In genomic region chr16:87806608-87807546, GRCh38 we compare ENCODE assay signal across 8 cellular contexts. TPM values are rescaled to one million over a fixed set of nuclear protein-coding genes. Genes with fewer than 3 reads are reported as not detected.
DNase-seq lines count a peak whose midpoint lies in the region; ATAC-seq and TF ChIP-seq lines count a peak whose summit lies in the region.

No MANE protein-coding gene starts in this region.

- no peaks in the 10 kb centered on the region for H3K27me3 ChIP-seq in BLaER1

- H3K9ac ChIP-seq in BLaER1, result peak overlapping the region; percentile 88

- H4K20me1 ChIP-seq in BLaER1, result no peaks in the 10 kb centered on the region

- H3K4me3 Mint-ChIP-seq in activated T-cell treated with anti-CD3 and anti-CD28 coated beads, Interleukin-2, amount 50 U/mL, for 4 hours, result peak overlapping the region; percentile 88

- H3K4me3 ChIP-seq in BLaER1 (peak overlapping the region; percentile 64), fibroblast of mammary gland (ENCODE audit: control insufficient read depth, low read depth, low read length) (peak overlapping the region; percentile 35)

- H3K9me3 ChIP-seq in BLaER1, result no peaks in the 10 kb centered on the region

- no peaks in the 10 kb centered on the region for H3K9me3 Mint-ChIP-seq in activated T-cell treated with anti-CD3 and anti-CD28 coated beads, Interleukin-2, amount 50 U/mL, for 4 hours

- peaks cover 30% of the 10 kb centered on the region for H3K4me1 Mint-ChIP-seq in activated T-cell treated with anti-CD3 and anti-CD28 coated beads, Interleukin-2, amount 50 U/mL, for 4 hours (ENCODE audit: low read depth)

- H3K36me3 Mint-ChIP-seq in activated T-cell treated with anti-CD3 and anti-CD28 coated beads, Interleukin-2, amount 50 U/mL, for 4 hours (ENCODE audit: insufficient read depth), result no peaks in the 10 kb centered on the region

- ATAC-seq in activated T-cell treated with anti-CD3 and anti-CD28 coated beads, Interleukin-2, amount 50 U/mL, for 4 hours, result peak; percentile 88 to 91
- no peak for ATAC-seq in GM18502 (IDR thresholded peaks at IDR 0.05; ENCODE audit: poor library complexity, unreplicated experiment)
- no peak for ATAC-seq in GM21786 (IDR thresholded peaks at IDR 0.05; ENCODE audit: unreplicated experiment)

- peaks cover 100% of the 10 kb centered on the region for H3K4me1 ChIP-seq in BLaER1

- H3K4me2 ChIP-seq in BLaER1, result peak overlapping the region; percentile 94

- no peak for TF ChIP-seq CTCF in fibroblast of mammary gland (conservative IDR thresholded peaks at IDR 0.05; ENCODE audit: control insufficient read depth, insufficient read depth, low read depth, low read length)

- H3K36me3 ChIP-seq in BLaER1, result no peaks in the 10 kb centered on the region

- peak; percentile 63 for DNase-seq in HS-27A (ENCODE audit: low read depth)
- peak; percentile 85 for DNase-seq in NOMO-1 treated with dmso at 0.1 percent for 144 hours (lab: John Stamatoyannopoulos, UW; ENCODE audit: unreplicated experiment)
- DNase-seq in activated T-cell treated with anti-CD3 and anti-CD28 coated beads, Interleukin-2, amount 50 U/mL, for 4 hours, result peak; percentile 63
- peak; percentile 58 for DNase-seq in fibroblast of mammary gland (ENCODE audit: low read depth)
- DNase-seq in occipital lobe (lab: John Stamatoyannopoulos, UW), result peak; percentile 46

- peaks cover 2% of the 10 kb centered on the region for H3K27me3 Mint-ChIP-seq in activated T-cell treated with anti-CD3 and anti-CD28 coated beads, Interleukin-2, amount 50 U/mL, for 4 hours (ENCODE audit: low read depth)

- peak overlapping the region; percentile 97 for H3K27ac ChIP-seq in BLaER1

RNA-seq across cellular contexts. Expression of gene KLHDC4, which starts 41.1 kb away (rescaled TPM):
- total RNA-seq in activated T-cell treated with anti-CD3 and anti-CD28 coated beads, Interleukin-2, amount 50 U/mL, for 4 hours, result 10 to 100 TPM; 71.6 to 78.1 (median 76.0) TPM
- 18.2 TPM for total RNA-seq in occipital lobe

Comparison
In these comparisons a context has a peak if more than half of its experiments do, and no peak if none do; other contexts are left out.
1. ATAC-seq: peak in activated T-cell treated with anti-CD3 and anti-CD28 coated beads, Interleukin-2, amount 50 U/mL, for 4 hours (2 of 2); none in GM18502 (single experiment) and GM21786 (single experiment).
2. Peak in every context shown above with its lines, with median percentiles within 50 percentile points of each other: DNase-seq.